ENCODE assay signal across 19 cellular contexts in the genomic region with DNA sequence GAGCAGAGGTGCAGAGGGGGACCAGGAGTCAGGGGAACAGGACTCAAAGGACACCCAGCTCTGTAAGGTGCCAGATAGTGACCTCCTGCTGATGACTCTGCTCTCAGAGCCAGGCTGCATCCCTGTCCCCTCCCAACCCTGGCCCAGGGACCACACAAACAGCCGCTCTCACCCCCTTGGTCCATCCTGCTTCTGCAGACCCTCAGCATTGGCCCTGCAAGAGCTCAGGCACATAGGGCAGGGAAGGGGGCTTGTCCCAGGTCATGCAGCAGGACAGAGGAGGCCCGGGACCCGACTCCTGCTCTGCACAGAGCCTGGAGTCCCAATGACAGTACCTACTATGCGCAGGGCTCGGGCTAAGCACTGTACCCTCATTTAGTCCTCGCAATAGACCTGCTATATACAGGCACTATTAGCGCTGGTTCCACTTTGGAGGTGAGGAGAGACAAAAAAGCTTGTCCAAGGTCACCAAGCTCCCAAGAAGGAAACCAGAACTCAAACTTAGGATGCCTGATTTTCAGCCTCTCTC. TPM values are rescaled to one million over a fixed set of nuclear protein-coding genes. Genes with fewer than 3 reads are reported as not detected.
DNase-seq lines count a peak whose midpoint lies in the region; ATAC-seq and TF ChIP-seq lines count a peak whose summit lies in the region.
"Had no signal": no experiment of that assay in that cellular context is flagged by ENCODE, and none has a peak within 500 bp of the region (broad histone marks: within the 10 kb centered on the region; RNA-seq: fewer than 3 reads in every experiment).

No MANE protein-coding gene starts in this region.

- CTCF ChIA-PET in PC-9 (lab: Charles Lee), result no interaction called here

- H4K20me1 ChIP-seq in GM23248 (ENCODE audit: insufficient read depth) (no peaks in the 10 kb centered on the region), PC-9 (ENCODE audit: insufficient read depth) (no peaks in the 10 kb centered on the region; the same call in 1 of the 2 replicates), fibroblast of lung (ENCODE audit: control insufficient read depth, extremely low read depth, insufficient read depth, low read length) (no peaks in the 10 kb centered on the region)

- H3K27me3 ChIP-seq in GM23248 (replicated peaks; ENCODE audit: insufficient read depth), result no peaks in the 10 kb centered on the region
- H3K27me3 ChIP-seq in PC-9 (ENCODE audit: insufficient read depth, low read depth), result no peaks in the 10 kb centered on the region
- H3K27me3 ChIP-seq in fibroblast of lung (ENCODE audit: control insufficient read depth, insufficient read depth, low read length), result no peaks in the 10 kb centered on the region
- H3K27me3 ChIP-seq in skeletal muscle satellite cell (ENCODE audit: control insufficient read depth, insufficient read depth, low read length), result no peaks in the 10 kb centered on the region
- H3K27me3 ChIP-seq: BE2C, colonic mucosa, upper lobe of right lung had no signal

- H3K9ac ChIP-seq in GM23248 (peak overlapping the region; percentile 41), fibroblast of lung (ENCODE audit: insufficient read depth, low read length) (no peak overlapping the region), skeletal muscle satellite cell (ENCODE audit: low read depth, low read length) (peak overlapping the region; percentile 60)

- POLR2A ChIA-PET in PC-9 (lab: Charles Lee; ENCODE audit: unreplicated experiment), result no interaction called here

- H3K27ac ChIP-seq in GM23248 (peak overlapping the region; percentile 46), PC-9 (peak overlapping the region; percentile 92), fibroblast of lung (ENCODE audit: insufficient read depth, low read length) (peak overlapping the region; percentile 36)
- H3K27ac ChIP-seq: colonic mucosa had no signal

- H3F3A ChIP-seq in GM23248 (ENCODE audit: insufficient read depth) (0 out of 2 replicates have a peak, but pooled peaks cover 5% of the 10 kb centered on the region), PC-9 (ENCODE audit: insufficient read depth, low read depth) (peaks cover 77% of the 10 kb centered on the region)

- H3K4me3 ChIP-seq in GM23248, result no peak overlapping the region
- H3K4me3 ChIP-seq in PC-9, result peak overlapping the region; percentile 24; the same call in 1 of the 2 replicates
- no peak overlapping the region for H3K4me3 ChIP-seq in fibroblast of lung (replicated peaks in 1 of 4; ENCODE audit: control extremely low read depth in 1 of 4, insufficient read depth in 1 of 4, low read depth in 3 of 4, low read length in 4 of 4)
- peak overlapping the region; percentile 28 for H3K4me3 ChIP-seq in skeletal muscle satellite cell (ENCODE audit: low read length)
- H3K4me3 ChIP-seq: colonic mucosa, upper lobe of right lung had no signal

- peaks cover 33% of the 10 kb centered on the region for H3K4me1 ChIP-seq in GM23248 (ENCODE audit: insufficient read depth)
- peaks cover 73% of the 10 kb centered on the region for H3K4me1 ChIP-seq in PC-9 (replicated peaks; ENCODE audit: insufficient read depth)
- peaks cover 36% of the 10 kb centered on the region for H3K4me1 ChIP-seq in fibroblast of lung (ENCODE audit: control insufficient read depth, extremely low read depth, insufficient read depth, low read length)
- H3K4me1 ChIP-seq in skeletal muscle satellite cell (ENCODE audit: control insufficient read depth, insufficient read depth, low read length), result peaks cover 64% of the 10 kb centered on the region

- in situ Hi-C loops in GM23248 (cut with MboI), result no loop called here

- H3K9me3 ChIP-seq in GM23248 (ENCODE audit: low read depth) (no peaks in the 10 kb centered on the region), PC-9 (ENCODE audit: insufficient read depth, low read depth) (no peaks in the 10 kb centered on the region), fibroblast of lung (ENCODE audit: control insufficient read depth, insufficient read depth, low read depth, low read length) (no peaks in the 10 kb centered on the region), skeletal muscle satellite cell (replicated peaks; ENCODE audit: low read length) (no peaks in the 10 kb centered on the region)
- H3K9me3 ChIP-seq: BE2C, colonic mucosa, upper lobe of right lung had no signal

- 96 to 99% methylated on average over 7 of the region's 7 CpGs for WGBS in GM23248 (ENCODE audit: low coverage in 1 of 2, low lambda C conversion rate in 2 of 2, missing lambda C conversion rate in 2 of 2), 2 experiments

- no peak for TF ChIP-seq CTCF in PC-9 (conservative IDR thresholded peaks at IDR 0.05)
- TF ChIP-seq CTCF in fibroblast of lung (conservative IDR thresholded peaks at IDR 0.05 in 1 of 2, IDR thresholded peaks at IDR 0.05 in 1 of 2; ENCODE audit: low read depth in 1 of 2, low read length in 2 of 2), result no peak

- H3K4me2 ChIP-seq in GM23248 (ENCODE audit: unreplicated experiment), result peak overlapping the region; percentile 46
- H3K4me2 ChIP-seq in PC-9, result peak overlapping the region; percentile 96
- peak overlapping the region; percentile 67 for H3K4me2 ChIP-seq in fibroblast of lung (ENCODE audit: extremely low read depth, insufficient read depth, low read length)
- H3K4me2 ChIP-seq in skeletal muscle satellite cell (ENCODE audit: low read length), result peak overlapping the region; percentile 69

- no TSS peak for BruUV-seq in PC-9 (replicated peaks; lab: Mats Ljungman, UMichigan)

- H3K9me2 ChIP-seq in GM23248 (ENCODE audit: insufficient read depth) (no peaks in the 10 kb centered on the region), PC-9 (ENCODE audit: insufficient read depth) (no peaks in the 10 kb centered on the region)

- intact Hi-C loops in PC-9 (cut with micrococcal nuclease; ENCODE audit: unreplicated experiment), result loop anchor here (10.0 kb wide), 2 partner anchors 345 to 615 kb away; a partner anchor contains a TSS

- no peak overlapping the region for H2AFZ ChIP-seq in GM23248
- no peak overlapping the region for H2AFZ ChIP-seq in PC-9
- H2AFZ ChIP-seq in fibroblast of lung (ENCODE audit: low read length), result no peak overlapping the region

- peaks cover 57% of the 10 kb centered on the region for H3K79me2 ChIP-seq in GM23248 (ENCODE audit: insufficient read depth)
- H3K79me2 ChIP-seq in PC-9 (ENCODE audit: low read depth), result peaks cover 87% of the 10 kb centered on the region
- peaks cover 71% of the 10 kb centered on the region for H3K79me2 ChIP-seq in fibroblast of lung (ENCODE audit: control insufficient read depth, insufficient read depth, low read length)

- no peak for ATAC-seq in HG03565 (IDR thresholded peaks at IDR 0.05; ENCODE audit: unreplicated experiment)
- ATAC-seq: upper lobe of right lung had no signal

- peaks cover under 1% of the 10 kb centered on the region; the same call in 1 of the 2 replicates for H3K36me3 ChIP-seq in GM23248 (ENCODE audit: low read depth)
- H3K36me3 ChIP-seq in PC-9 (ENCODE audit: low read depth), result peaks cover 26% of the 10 kb centered on the region; the same call in 1 of the 2 replicates
- H3K36me3 ChIP-seq in fibroblast of lung (ENCODE audit: control insufficient read depth, insufficient read depth, low read length), result peaks cover 30% of the 10 kb centered on the region
- peaks cover 76% of the 10 kb centered on the region for H3K36me3 ChIP-seq in skeletal muscle satellite cell (ENCODE audit: insufficient read depth, low read length)
- H3K36me3 ChIP-seq: BE2C, colonic mucosa had no signal

- DNase-seq in GM23248 (no peak), PC-9 (no peak), fibroblast of lung (ENCODE audit: low read depth in 2 of 2) (no peak), activated T-cell treated with anti-CD3 and anti-CD28 coated beads for 4 hours (no peak), NCI-H2029 treated with DMSO at 0.1 percent for 48 hours (lab: John Stamatoyannopoulos, UW) (no peak), RKO (ENCODE audit: low spot score) (no peak)
- DNase-seq: BE2C; colonic mucosa; DMS53; head of caudate nucleus; naive B cell; NCI-H1105 treated with DMSO at 0.1 percent for 48 hours; stimulated activated CD4-positive, alpha-beta T cell treated with anti-CD3 and anti-CD28 coated beads, Interleukin-2, amount 100 ng/mL, for 48 hours; stimulated activated CD8-positive, alpha-beta memory T cell treated with anti-CD3 and anti-CD28 coated beads, Interleukin-4, amount 100 ng/mL, for 48 hours; upper lobe of right lung had no signal

RNA-seq across cellular contexts. Expression of a gene that starts 15.7 kb away (rescaled TPM):
- 20.4 and 21.7 TPM in 2 replicates for total RNA-seq in GM23248 (2014; rRNA removed; shearing (Covaris generic))
- polyA plus RNA-seq in GM23248 (2016; fragmentation: Nextera tagmentation; extraction: Ambion mirVana) (8.0 and 8.8 TPM in 2 replicates), fibroblast of lung (9.8 and 22.6 TPM in 2 replicates)
- total RNA-seq in PC-9 (2021) (48.3 and 65.8 TPM in 2 replicates), fibroblast of lung (21.1 and 24.6 TPM in 2 replicates)
- polyA plus RNA-seq in fibroblast of lung (2012), result 11.0 and 26.4 TPM in 2 replicates
- 46.5 and 99.3 TPM in 2 replicates for polyA minus RNA-seq in fibroblast of lung (ENCODE audit: low replicate concordance)
- total RNA-seq in skeletal muscle satellite cell (2012; rRNA removed), result 8.3 and 8.4 TPM in 2 replicates
- total RNA-seq: activated CD8-positive, alpha-beta T cell treated with anti-CD3 and anti-CD28 coated beads for 36 hours; activated T-helper 1 cell treated with anti-CD3 and anti-CD28 coated beads, Interleukin-12 subunit alpha, Interleukin-12 subunit beta, Interleukin-2, Interleukin-4 antibody, amounts not matched to agents 30 ng/mL and 10 ng/mL and 1 ng/mL, durations not matched to agents 14 hours and 24 hours and 36 hours had no signal

Comparison
In these comparisons a context has a peak if more than half of its experiments do, and no peak if none do; other contexts are left out.
1. H3K27ac ChIP-seq: peak in every context shown above with its lines; median percentile 92 in PC-9; 46 in GM23248; 36 in fibroblast of lung.
2. H3K4me2 ChIP-seq: peak in every context shown above with its lines; median percentile 96 in PC-9; 69 in skeletal muscle satellite cell; 67 in fibroblast of lung; 46 in GM23248.
3. H3K4me3 ChIP-seq: peak in PC-9 (single experiment) and skeletal muscle satellite cell (single experiment); none in GM23248 (single experiment) and fibroblast of lung (0 of 4).